In the genomic region with DNA sequence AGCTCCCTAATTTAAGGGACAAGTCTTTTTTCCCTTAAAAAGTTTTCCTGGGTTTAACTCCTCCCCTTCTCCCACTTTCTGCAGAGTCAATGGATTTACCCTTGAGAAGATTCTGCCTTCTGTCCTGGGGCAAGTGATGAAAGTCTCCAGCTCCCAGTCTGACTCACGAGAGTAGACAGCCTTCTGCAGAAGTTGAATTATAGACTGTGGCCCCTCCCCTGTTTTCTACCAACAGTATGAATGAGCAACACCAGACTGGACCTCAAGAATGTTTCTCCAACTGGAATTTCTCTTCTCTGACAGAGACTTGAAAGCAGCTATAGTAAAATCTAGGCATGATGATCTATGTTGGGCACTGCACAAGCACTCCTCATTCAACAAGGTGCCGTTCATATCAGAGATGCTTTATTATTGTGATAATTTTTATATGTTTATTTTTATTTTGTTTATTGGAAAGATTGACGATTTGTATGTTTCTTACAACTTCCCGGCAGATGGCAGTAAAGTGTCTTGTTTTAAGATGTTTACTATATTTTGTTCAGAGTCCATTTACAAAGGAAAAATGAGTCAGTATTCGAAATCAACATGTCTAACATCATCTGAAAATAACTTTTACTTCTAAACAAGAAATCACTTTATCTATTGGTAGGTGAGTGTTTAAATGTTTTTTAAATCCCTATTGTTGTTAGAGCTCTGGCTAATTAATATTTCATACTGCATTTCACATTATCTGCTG, we compare ENCODE assay signal across 8 cellular contexts. TPM values are rescaled to one million over a fixed set of nuclear protein-coding genes. Genes with fewer than 3 reads are reported as not detected.
DNase-seq lines count a peak whose midpoint lies in the region; ATAC-seq and TF ChIP-seq lines count a peak whose summit lies in the region.

No MANE protein-coding gene starts in this region.

- H3K27ac ChIP-seq in dorsolateral prefrontal cortex = no peak overlapping the region
- peak overlapping the region; percentile 32 for H3K27ac ChIP-seq in smooth muscle cell (ENCODE audit: low read depth)

- H3K36me3 Mint-ChIP-seq in activated CD8-positive, alpha-beta T cell treated with anti-CD3 and anti-CD28 coated beads for 36 hours (ENCODE audit: low read depth) = no peaks in the 10 kb centered on the region

- peak overlapping the region in 46 of 59 donors; percentile 3 to 58 (median 26) for H3K4me3 ChIP-seq in dorsolateral prefrontal cortex
- H3K4me3 ChIP-seq in smooth muscle cell = no peak overlapping the region
- no peak overlapping the region for H3K4me3 ChIP-seq in lower leg skin (ENCODE audit: low read depth, poor library complexity, severe bottlenecking)

- no peak overlapping the region for H3K27ac Mint-ChIP-seq in activated CD8-positive, alpha-beta T cell treated with anti-CD3 and anti-CD28 coated beads for 36 hours

- peak overlapping the region; percentile 64 for H3K4me2 ChIP-seq in smooth muscle cell

- H3K4me1 ChIP-seq in smooth muscle cell (ENCODE audit: low read depth) = no peaks in the 10 kb centered on the region

- no peaks in the 10 kb centered on the region for H3K4me1 Mint-ChIP-seq in activated CD8-positive, alpha-beta T cell treated with anti-CD3 and anti-CD28 coated beads for 36 hours (ENCODE audit: low read depth)

- no peaks in the 10 kb centered on the region for H3K9me3 ChIP-seq in smooth muscle cell (replicated peaks; ENCODE audit: low read depth)

- CTCF ChIA-PET in activated CD8-positive, alpha-beta T cell treated with anti-CD3 and anti-CD28 coated beads for 36 hours (lab: Charles Lee) = interaction anchor here (0.7 to 3.5 kb wide), 9 partner anchors 8 to 153 kb away, joined by 3 to 18 read pairs (median 4); no protein-coding TSS in a partner anchor

- intact Hi-C loops in dorsolateral prefrontal cortex (cut with DNase I) (loop anchor here in 1 of 2 donors (10.0 kb wide), 1 partner anchor 209 kb away; no protein-coding TSS in a partner anchor), lower leg skin (cut with DNase I; ENCODE audit: low total_unique reads) (no loop called here)
- intact Hi-C loops in activated CD8-positive, alpha-beta T cell treated with anti-CD3 and anti-CD28 coated beads for 36 hours (cut with micrococcal nuclease) = no loop called here

- DNase-seq in NCI-H1436 (lab: John Stamatoyannopoulos, UW) = peak; percentile 4
- no peak for DNase-seq in NCI-H1436 treated with DMSO at 0.1 percent for 48 hours (lab: John Stamatoyannopoulos, UW)
- DNase-seq in NCI-H345 (lab: John Stamatoyannopoulos, UW) = peak; percentile 17
- no peak for DNase-seq in dorsolateral prefrontal cortex
- no peak for DNase-seq in smooth muscle cell (lab: John Stamatoyannopoulos, UW; ENCODE audit: unreplicated experiment)
- no peak for DNase-seq in lower leg skin (ENCODE audit: low spot score in 2 of 2)
- no peak for DNase-seq in activated CD8-positive, alpha-beta T cell treated with anti-CD3 and anti-CD28 coated beads for 36 hours

- peaks cover 0 to 9% (median 0%) of the 10 kb centered on the region in 45 donors for H3K27me3 ChIP-seq in dorsolateral prefrontal cortex
- peaks cover 15% of the 10 kb centered on the region for H3K27me3 ChIP-seq in smooth muscle cell (ENCODE audit: low read depth)

- POLR2A ChIA-PET in activated CD8-positive, alpha-beta T cell treated with anti-CD3 and anti-CD28 coated beads for 36 hours (lab: Charles Lee) = no interaction called here

- no peak overlapping the region for H3K4me3 Mint-ChIP-seq in activated CD8-positive, alpha-beta T cell treated with anti-CD3 and anti-CD28 coated beads for 36 hours

- WGBS in smooth muscle cell (ENCODE audit: low lambda C conversion rate) = 26% methylated on average over 5 of the region's 5 CpGs
- WGBS in lower leg skin, 2 donors = 22 to 23% methylated on average over 5 of the region's 5 CpGs

- H3K36me3 ChIP-seq in smooth muscle cell (ENCODE audit: low read depth) = no peaks in the 10 kb centered on the region

- TF ChIP-seq POLR2A in lower leg skin (IDR thresholded peaks at IDR 0.05) = no peak

- H3K9ac ChIP-seq in smooth muscle cell (ENCODE audit: low read depth) = no peak overlapping the region

- peaks cover 25% of the 10 kb centered on the region for H3K27me3 Mint-ChIP-seq in activated CD8-positive, alpha-beta T cell treated with anti-CD3 and anti-CD28 coated beads for 36 hours

- peak; percentile 33 to 77 (median 56) for TF ChIP-seq CTCF in dorsolateral prefrontal cortex (IDR thresholded peaks at IDR 0.05 in 54 of 56, conservative IDR thresholded peaks at IDR 0.05 in 2 of 56; ENCODE audit: low read depth in 1 of 56, partially characterized antibody in 56 of 56)
- peak; percentile 56 for TF ChIP-seq CTCF in smooth muscle cell (IDR thresholded peaks at IDR 0.05; ENCODE audit: borderline replicate concordance, insufficient read depth, poor library complexity, severe bottlenecking)
- TF ChIP-seq CTCF in lower leg skin (IDR thresholded peaks at IDR 0.05) = no peak
- TF ChIP-seq CTCF in activated CD8-positive, alpha-beta T cell treated with anti-CD3 and anti-CD28 coated beads for 36 hours (IDR thresholded peaks at IDR 0.05) = no peak

- no peaks in the 10 kb centered on the region for H3K79me2 ChIP-seq in smooth muscle cell (ENCODE audit: low read depth)

- no peak for ATAC-seq in HG02610 (IDR thresholded peaks at IDR 0.05; ENCODE audit: unreplicated experiment)
- no peak for ATAC-seq in activated CD8-positive, alpha-beta T cell treated with anti-CD3 and anti-CD28 coated beads for 36 hours

- no peaks in the 10 kb centered on the region for H4K20me1 ChIP-seq in smooth muscle cell (ENCODE audit: low read depth)

- peaks cover 13% of the 10 kb centered on the region for H3F3A ChIP-seq in smooth muscle cell (ENCODE audit: low read depth)

- no peak overlapping the region for H2AFZ ChIP-seq in smooth muscle cell (ENCODE audit: low read depth)

- no peaks in the 10 kb centered on the region for H3K9me3 Mint-ChIP-seq in activated CD8-positive, alpha-beta T cell treated with anti-CD3 and anti-CD28 coated beads for 36 hours

RNA-seq across cellular contexts. Expression of gene LMO2, which starts 56.6 kb away (rescaled TPM):
- total RNA-seq in dorsolateral prefrontal cortex (10 to 100 TPM; 10.2 to 63.3 (median 24.8) TPM), smooth muscle cell (1.8 and 2.7 TPM in 2 replicates), lower leg skin (10 to 100 TPM in 2 of 4 donors, 1 to 10 TPM in 2; 2.2 to 15.6 (median 9.8) TPM)
- 3.8 and 5.8 TPM in 2 replicates for polyA plus RNA-seq in smooth muscle cell
- not detected for total RNA-seq in activated CD8-positive, alpha-beta T cell treated with anti-CD3 and anti-CD28 coated beads for 36 hours

Comparison
In these comparisons a context has a peak if more than half of its experiments do, and no peak if none do; other contexts are left out.
1. DNase-seq: peak in NCI-H1436 (single experiment) and NCI-H345 (single experiment); none in NCI-H1436 treated with DMSO at 0.1 percent for 48 hours (single experiment), dorsolateral prefrontal cortex (0 of 10), smooth muscle cell (single experiment), lower leg skin (0 of 2) and activated CD8-positive, alpha-beta T cell treated with anti-CD3 and anti-CD28 coated beads for 36 hours (single experiment).
2. H3K4me3 ChIP-seq: peak in dorsolateral prefrontal cortex (46 of 59); none in smooth muscle cell (single experiment) and lower leg skin (single experiment).
3. CTCF ChIP-seq: peak in dorsolateral prefrontal cortex (56 of 56) and smooth muscle cell (single experiment); none in lower leg skin (0 of 3) and activated CD8-positive, alpha-beta T cell treated with anti-CD3 and anti-CD28 coated beads for 36 hours (single experiment).